In the genomic region with DNA sequence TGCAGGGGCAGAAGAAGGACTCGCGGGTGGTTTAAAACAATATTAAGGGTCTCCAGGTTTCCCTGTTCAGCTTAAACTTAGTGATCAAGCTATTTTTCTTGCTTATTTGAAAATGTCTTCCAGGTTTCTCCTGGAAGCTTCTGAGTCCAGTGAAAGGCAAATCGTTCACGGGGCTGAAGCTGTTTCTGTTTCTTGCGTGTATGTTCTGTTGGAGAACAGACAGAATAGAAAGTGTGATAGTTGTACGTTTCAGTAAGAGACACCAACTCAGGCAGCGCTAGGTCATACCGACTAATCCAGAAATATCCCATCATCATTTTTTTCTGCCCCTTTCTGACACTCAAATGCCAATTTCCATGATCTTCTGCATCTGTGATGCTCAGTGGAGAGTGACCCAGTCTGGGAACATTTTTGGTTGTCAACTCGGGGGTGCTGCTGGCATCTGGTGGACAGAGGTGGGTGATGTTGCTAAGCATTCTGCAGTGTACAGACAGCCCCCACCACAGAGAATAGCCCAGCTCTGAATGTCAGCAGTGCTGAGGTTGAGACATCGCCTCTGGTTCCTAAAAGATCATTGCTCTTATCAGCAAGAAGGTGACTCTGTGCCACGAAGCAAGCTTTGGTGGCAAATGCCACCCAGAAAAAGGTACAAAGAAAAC, we compare ENCODE assay signal across 9 cellular contexts. TPM values are rescaled to one million over a fixed set of nuclear protein-coding genes. Genes with fewer than 3 reads are reported as not detected.
DNase-seq lines count a peak whose midpoint lies in the region; ATAC-seq, FAIRE-seq and TF ChIP-seq lines count a peak whose summit lies in the region.
"Had no signal": no experiment of that assay in that cellular context is flagged by ENCODE, and none has a peak within 500 bp of the region (broad histone marks: within the 10 kb centered on the region; RNA-seq: fewer than 3 reads in every experiment).

No MANE protein-coding gene starts in this region.

- TF ChIP-seq CTCF in mesothelial cell of epicardium (IDR thresholded peaks at IDR 0.05; ENCODE audit: unreplicated experiment), result no peak

- peaks cover 67% of the 10 kb centered on the region for H3K27me3 Mint-ChIP-seq in mesothelial cell of epicardium (ENCODE audit: low read depth)

- H3K4me3 Mint-ChIP-seq in mesothelial cell of epicardium, result no peak overlapping the region

- ATAC-seq in GM18909 (IDR thresholded peaks at IDR 0.05; ENCODE audit: poor library complexity, unreplicated experiment), result no peak
- ATAC-seq in HG03175 (IDR thresholded peaks at IDR 0.05; ENCODE audit: unreplicated experiment), result no peak
- ATAC-seq: Panc1 had no signal

- H3K9me3 Mint-ChIP-seq in mesothelial cell of epicardium, result no peaks in the 10 kb centered on the region

- H3K27ac Mint-ChIP-seq in mesothelial cell of epicardium, result no peak overlapping the region

- no peaks in the 10 kb centered on the region for H3K36me3 Mint-ChIP-seq in mesothelial cell of epicardium

- peak; percentile 37 for FAIRE-seq in GM19239 (lab: Jason Lieb, UNC)

- H3K4me1 Mint-ChIP-seq in mesothelial cell of epicardium, result peaks cover 11% of the 10 kb centered on the region

- no peak for DNase-seq in GM19239 (ENCODE audit: insufficient read length, low spot score)
- peak; percentile 61 for DNase-seq in T-helper 22 cell (ENCODE audit: low read depth)
- DNase-seq in effector CD8-positive, alpha-beta T cell (lab: John Stamatoyannopoulos, UW), result peak; percentile 34
- DNase-seq in stimulated activated CD4-positive, alpha-beta T cell treated with anti-CD3 and anti-CD28 coated beads, Interleukin-4, amount 100 ng/mL, for 24 hours, result peak; percentile 39
- DNase-seq in epidermal melanocyte (ENCODE audit: insufficient read length, low spot score), result no peak
- DNase-seq in mesothelial cell of epicardium (ENCODE audit: low spot score in 2 of 2, unreplicated experiment in 2 of 2), result no peak

RNA-seq across cellular contexts. Expression of gene KLF2, which starts 4.3 kb away (rescaled TPM):
- total RNA-seq in mesothelial cell of epicardium, result 10.9 to 12.8 TPM (median 12.3 TPM) in 3 replicates

Comparison
In these comparisons a context has a peak if more than half of its experiments do, and no peak if none do; other contexts are left out.
1. DNase-seq: peak in T-helper 22 cell (single experiment), effector CD8-positive, alpha-beta T cell (single experiment) and stimulated activated CD4-positive, alpha-beta T cell treated with anti-CD3 and anti-CD28 coated beads, Interleukin-4, amount 100 ng/mL, for 24 hours (single experiment); none in GM19239 (single experiment), epidermal melanocyte (single experiment) and mesothelial cell of epicardium (0 of 2).